Comparison of ENCODE assay signal across 12 cellular contexts in genomic region chr5:176784218-176785165, GRCh38. TPM values are rescaled to one million over a fixed set of nuclear protein-coding genes. Genes with fewer than 3 reads are reported as not detected.
A peak's percentile ranks its signal among the peaks of the same experiment; 100 is the strongest.
DNase-seq lines count a peak whose midpoint lies in the region; ATAC-seq, FAIRE-seq and TF ChIP-seq lines count a peak whose summit lies in the region.
"Had no signal": no experiment of that assay in that cellular context is flagged by ENCODE, and none has a peak within 500 bp of the region (broad histone marks: within the 10 kb centered on the region; RNA-seq: fewer than 3 reads in every experiment).

No MANE protein-coding gene starts in this region.

- H3K79me2 ChIP-seq in mammary epithelial cell (ENCODE audit: insufficient read depth, low read length) (no peaks in the 10 kb centered on the region), HepG2 (ENCODE audit: insufficient read depth, low read length) (no peaks in the 10 kb centered on the region)

- BruUV-seq in Calu3 (replicated peaks; lab: Mats Ljungman, UMichigan) (no TSS peak), mammary epithelial cell (replicated peaks; lab: Mats Ljungman, UMichigan) (no TSS peak), HepG2 (replicated peaks; lab: Mats Ljungman, UMichigan) (no TSS peak)

- intact Hi-C loops in Calu3 (cut with micrococcal nuclease; ENCODE audit: unreplicated experiment): no loop called here
- intact Hi-C loops in mammary epithelial cell (cut with micrococcal nuclease): no loop called here
- intact Hi-C loops in HepG2 (cut with micrococcal nuclease; ENCODE audit: unreplicated experiment): no loop called here

- peaks cover 27% of the 10 kb centered on the region for H3K27me3 Mint-ChIP-seq in Calu3 (ENCODE audit: unreplicated experiment)

- CTCF ChIA-PET in Calu3 (lab: Charles Lee): interaction anchor here (0.8 to 1.2 kb wide), 4 partner anchors 13 to 124 kb away, joined by 3 to 5 read pairs (median 4); no protein-coding TSS in a partner anchor
- CTCF ChIA-PET in mammary epithelial cell (lab: Charles Lee; ENCODE audit: low non-redundant PET): no interaction called here
- CTCF ChIA-PET in HepG2 (lab: Yijun Ruan, JAX; ENCODE audit: low intra/inter-chr PET ratio, low total read pairs): no interaction called here

- ATAC-seq in HepG2: no peak
- no peak for ATAC-seq in HG02938 (IDR thresholded peaks at IDR 0.05; ENCODE audit: unreplicated experiment)

- H3K4me3 Mint-ChIP-seq in Calu3 (ENCODE audit: low read depth, unreplicated experiment): no peak overlapping the region
- H3K4me3 Mint-ChIP-seq: activated B cell treated with CpG ODN at 0.5 μM for 24 hours had no signal

- no peak overlapping the region for H3K27ac Mint-ChIP-seq in Calu3 (ENCODE audit: unreplicated experiment)
- H3K27ac Mint-ChIP-seq: activated B cell treated with CpG ODN at 0.5 μM for 24 hours had no signal

- H3K9ac ChIP-seq in mammary epithelial cell (ENCODE audit: insufficient read depth, low read length): no peak overlapping the region
- H3K9ac ChIP-seq in HepG2 (ENCODE audit: insufficient read depth, low read depth, low read length): no peak overlapping the region

- peak overlapping the region; percentile 47 for H3K4me2 ChIP-seq in mammary epithelial cell (ENCODE audit: insufficient read depth, low read depth, low read length)
- no peak overlapping the region for H3K4me2 ChIP-seq in HepG2 (ENCODE audit: low read depth, low read length)

- H3K9me3 ChIP-seq in mammary epithelial cell (replicated peaks; ENCODE audit: insufficient read depth, low read length): no peaks in the 10 kb centered on the region
- H3K9me3 ChIP-seq in HepG2 (ENCODE audit: low read length): no peaks in the 10 kb centered on the region

- no peak for TF ChIP-seq RAD21 in HepG2 (CRISPR knock-in tag; IDR thresholded peaks at IDR 0.05)

- no peak for TF ChIP-seq EP300 in HepG2 (IDR thresholded peaks at IDR 0.05; ENCODE audit: low read depth in 2 of 2, low read length in 2 of 2)
- no peak for TF ChIP-seq EP300 in HepG2 (CRISPR knock-in tag; IDR thresholded peaks at IDR 0.05; ENCODE audit: borderline replicate concordance)

- H2AFZ ChIP-seq in mammary epithelial cell (ENCODE audit: low read depth, low read length) (peak overlapping the region; percentile 85), HepG2 (ENCODE audit: low read length) (no peak overlapping the region)

- H3K36me3 ChIP-seq in mammary epithelial cell (ENCODE audit: insufficient read depth, low read length) (no peaks in the 10 kb centered on the region), HepG2 (replicated peaks in 1 of 2; ENCODE audit: control insufficient read depth in 1 of 2, insufficient read depth in 2 of 2, low read length in 2 of 2) (no peaks in the 10 kb centered on the region)

- dilution Hi-C loops in mammary epithelial cell (cut with HindIII; ENCODE audit: low sequenced_read_pairs): no loop called here

- no peaks in the 10 kb centered on the region for H3K36me3 Mint-ChIP-seq in Calu3 (ENCODE audit: insufficient read depth, unreplicated experiment)

- H3K27ac ChIP-seq in mammary epithelial cell (ENCODE audit: insufficient read depth, low read depth, low read length): no peak overlapping the region
- H3K27ac ChIP-seq in HepG2 (ENCODE audit: extremely low read length, insufficient read depth, low read length): no peak overlapping the region

- TF ChIP-seq POLR2A in HepG2 (IDR thresholded peaks at IDR 0.05; ENCODE audit: insufficient read depth in 1 of 2, low read depth in 2 of 2, low read length in 2 of 2): no peak

- peaks cover 47% of the 10 kb centered on the region for H3K4me1 Mint-ChIP-seq in Calu3 (ENCODE audit: low read depth, unreplicated experiment)
- H3K4me1 Mint-ChIP-seq: activated B cell treated with CpG ODN at 0.5 μM for 24 hours had no signal

- FAIRE-seq in HepG2 (lab: Jason Lieb, UNC): no peak

- H3K27me3 ChIP-seq in mammary epithelial cell (ENCODE audit: insufficient read depth, low read length) (no peaks in the 10 kb centered on the region), HepG2 (ENCODE audit: control insufficient read depth in 1 of 2, insufficient read depth in 2 of 2, low read length in 2 of 2) (peaks cover 15 to 61% of the 10 kb centered on the region in 2 experiments; a peak in 4 of 5 replicates)

- H3K4me3 ChIP-seq in mammary epithelial cell (replicated peaks in 1 of 3; ENCODE audit: insufficient read depth in 1 of 3, low read depth in 2 of 3, low read length in 3 of 3) (no peak overlapping the region), HepG2 (replicated peaks in 1 of 3; ENCODE audit: insufficient read depth in 1 of 3, low read depth in 2 of 3, low read length in 3 of 3) (no peak overlapping the region)

- DNase-seq in Calu3: peak; percentile 55
- DNase-seq in NCI-H1694 treated with DMSO at 0.1 percent for 48 hours (lab: John Stamatoyannopoulos, UW): peak; percentile 89
- peak; percentile 86 for DNase-seq in mammary epithelial cell
- DNase-seq in HepG2 (ENCODE audit: low spot score): peak; percentile 15
- DNase-seq in NCI-H510A treated with DMSO at 0.1 percent for 48 hours (lab: John Stamatoyannopoulos, UW): no peak
- no peak for DNase-seq in epidermal melanocyte (ENCODE audit: insufficient read length, low spot score)
- no peak for DNase-seq in Ammon's horn (ENCODE audit: low spot score)
- DNase-seq: activated B cell treated with CpG ODN at 0.5 μM for 24 hours; COR-L47; NCI-H2107; stimulated activated CD4-positive, alpha-beta T cell treated with anti-CD3 and anti-CD28 coated beads, Interleukin-15, amount 100 ng/mL, for 24 hours had no signal

- H4K20me1 ChIP-seq in mammary epithelial cell (ENCODE audit: insufficient read depth, low read length) (no peaks in the 10 kb centered on the region), HepG2 (ENCODE audit: insufficient read depth, low read length) (no peaks in the 10 kb centered on the region)

- POLR2A ChIA-PET in HepG2 (lab: Yijun Ruan, JAX): no interaction called here

- in situ Hi-C loops in mammary epithelial cell (cut with MboI; ENCODE audit: low sequenced_read_pairs in 2 of 2) (no loop called here), HepG2 (cut with HindIII; ENCODE audit: extremely low pct_ligation_motif_present, low pct_unique_long_range_greater_than_20kb) (no loop called here)

- no peaks in the 10 kb centered on the region for H3K9me3 Mint-ChIP-seq in Calu3 (ENCODE audit: low read depth, unreplicated experiment)
- H3K9me3 Mint-ChIP-seq: activated B cell treated with CpG ODN at 0.5 μM for 24 hours had no signal

- TF ChIP-seq CTCF in Calu3 (IDR thresholded peaks at IDR 0.05; ENCODE audit: unreplicated experiment) (no peak), mammary epithelial cell (conservative IDR thresholded peaks at IDR 0.05 in 1 of 2, IDR thresholded peaks at IDR 0.05 in 1 of 2; ENCODE audit: extremely low read depth in 1 of 2, insufficient read depth in 1 of 2, low read depth in 1 of 2, low read length in 2 of 2) (no peak), HepG2 (CRISPR knock-in tag; IDR thresholded peaks at IDR 0.05) (no peak)

- 31% methylated on average over 8 of the region's 15 CpGs for WGBS in mammary epithelial cell (ENCODE audit: low coverage, missing lambda C conversion rate)
- 13% methylated on average over 3 of the region's 15 CpGs for WGBS in HepG2 (ENCODE audit: low lambda C conversion rate)

- H3K4me1 ChIP-seq in mammary epithelial cell (ENCODE audit: insufficient read depth, low read length) (peaks cover 18% of the 10 kb centered on the region), HepG2 (ENCODE audit: insufficient read depth, low read length) (peaks cover 13% of the 10 kb centered on the region)

TF ChIP-seq in HepG2, 621 proteins besides CTCF, POLR2A, EP300 and RAD21:
- TF ChIP-seq KMT2B (CRISPR knock-in tag; IDR thresholded peaks at IDR 0.05) (no peak), ZFP1 (CRISPR knock-in tag; IDR thresholded peaks at IDR 0.05) (no peak), ZNF329 (CRISPR knock-in tag; IDR thresholded peaks at IDR 0.05; ENCODE audit: low read depth) (peak; percentile 38; the same call in 1 of the 2 replicates), SRSF1 (optimal IDR thresholded peaks at IDR 0.05; ENCODE audit: low read depth, low read length) (no peak), RAD51 (IDR thresholded peaks at IDR 0.05; ENCODE audit: borderline replicate concordance) (no peak), FOSL2 (CRISPR knock-in tag; IDR thresholded peaks at IDR 0.05) (peak; percentile 55), MAFF (IDR thresholded peaks at IDR 0.05; ENCODE audit: low read depth, low read length) (peak; percentile 46)

RNA-seq across cellular contexts. Expression of gene UNC5A, which starts 25.9 kb away (rescaled TPM):
- total RNA-seq in Calu3 (2022) (19.5 and 20.2 TPM in 2 replicates), mammary epithelial cell (under 1 TPM in 1 of 2 donors, not detected in 1; 0.07 TPM), HepG2 (2016; rRNA removed; fragmentation: Illumina TruSeq; extraction: Trizol) (not detected in 2 replicates)
- polyA plus RNA-seq in mammary epithelial cell (0.07 TPM), HepG2 (2011; rRNA removed) (0.03 TPM in 1 of 2 replicates, not detected in the other)
- not detected for polyA minus RNA-seq in mammary epithelial cell
- total RNA-seq in HepG2 (2016; cell fraction: cytosol; rRNA removed; fragmentation: Illumina TruSeq; extraction: Trizol; ENCODE audit: low read depth): not detected in 2 replicates
- total RNA-seq in HepG2 (2016; cell fraction: insoluble cytoplasmic fraction; rRNA removed; fragmentation: Illumina TruSeq; extraction: Trizol): not detected in 2 replicates
- total RNA-seq in HepG2 (2016; cell fraction: membrane; rRNA removed; fragmentation: Illumina TruSeq; extraction: Trizol): not detected in 2 replicates
- not detected in 2 replicates for total RNA-seq in HepG2 (2016; cell fraction: nucleus; rRNA removed; fragmentation: Illumina TruSeq; extraction: Trizol)
- polyA plus RNA-seq in HepG2 (2011; cell fraction: cytosol; rRNA removed): 0.01 TPM in 1 of 2 replicates, not detected in the other
- polyA plus RNA-seq in HepG2 (2011; cell fraction: nucleus; rRNA removed): 0.10 TPM in 1 of 2 replicates, not detected in the other
- polyA plus RNA-seq in HepG2 (2012): not detected in 2 replicates
- polyA plus RNA-seq in HepG2 (2016; cell fraction: cytosol; fragmentation: Illumina TruSeq; extraction: Trizol; ENCODE audit: low read depth): not detected in 2 replicates
- not detected in 2 replicates for polyA plus RNA-seq in HepG2 (2016; cell fraction: insoluble cytoplasmic fraction; fragmentation: Illumina TruSeq; extraction: Trizol; ENCODE audit: low read depth)
- 0.06 TPM in 1 of 2 replicates, not detected in the other for polyA plus RNA-seq in HepG2 (2016; cell fraction: membrane; fragmentation: Illumina TruSeq; extraction: Trizol; ENCODE audit: low read depth)
- not detected in 2 replicates for polyA plus RNA-seq in HepG2 (2016; cell fraction: nucleus; fragmentation: Illumina TruSeq; extraction: Trizol; ENCODE audit: insufficient read depth, low read depth)
- not detected in 2 replicates for polyA minus RNA-seq in HepG2 (2011; rRNA and poly(A)+ RNA removed; ENCODE audit: low replicate concordance)
- not detected in 2 replicates for polyA minus RNA-seq in HepG2 (2011; cell fraction: cytosol; rRNA and poly(A)+ RNA removed)
- not detected in 2 replicates for polyA minus RNA-seq in HepG2 (2011; cell fraction: nucleus; rRNA and poly(A)+ RNA removed)
- total RNA-seq: activated B cell treated with CpG ODN at 0.5 μM for 24 hours had no signal

Comparison
In these comparisons a context has a peak if more than half of its experiments do, and no peak if none do; other contexts are left out.
1. DNase-seq: peak in Calu3 (single experiment), NCI-H1694 treated with DMSO at 0.1 percent for 48 hours (single experiment), mammary epithelial cell (single experiment) and HepG2 (single experiment); none in NCI-H510A treated with DMSO at 0.1 percent for 48 hours (single experiment), epidermal melanocyte (single experiment) and Ammon's horn (single experiment).
2. RNA of gene UNC5A, which starts 25.9 kb away (total RNA-seq): 19.5 to 20.2 TPM in Calu3; 0.07 TPM in mammary epithelial cell and not detected in HepG2; every median in the first group is over 10 times any median in the second.